ENCODE assay signal across 8 cellular contexts in the genomic region with DNA sequence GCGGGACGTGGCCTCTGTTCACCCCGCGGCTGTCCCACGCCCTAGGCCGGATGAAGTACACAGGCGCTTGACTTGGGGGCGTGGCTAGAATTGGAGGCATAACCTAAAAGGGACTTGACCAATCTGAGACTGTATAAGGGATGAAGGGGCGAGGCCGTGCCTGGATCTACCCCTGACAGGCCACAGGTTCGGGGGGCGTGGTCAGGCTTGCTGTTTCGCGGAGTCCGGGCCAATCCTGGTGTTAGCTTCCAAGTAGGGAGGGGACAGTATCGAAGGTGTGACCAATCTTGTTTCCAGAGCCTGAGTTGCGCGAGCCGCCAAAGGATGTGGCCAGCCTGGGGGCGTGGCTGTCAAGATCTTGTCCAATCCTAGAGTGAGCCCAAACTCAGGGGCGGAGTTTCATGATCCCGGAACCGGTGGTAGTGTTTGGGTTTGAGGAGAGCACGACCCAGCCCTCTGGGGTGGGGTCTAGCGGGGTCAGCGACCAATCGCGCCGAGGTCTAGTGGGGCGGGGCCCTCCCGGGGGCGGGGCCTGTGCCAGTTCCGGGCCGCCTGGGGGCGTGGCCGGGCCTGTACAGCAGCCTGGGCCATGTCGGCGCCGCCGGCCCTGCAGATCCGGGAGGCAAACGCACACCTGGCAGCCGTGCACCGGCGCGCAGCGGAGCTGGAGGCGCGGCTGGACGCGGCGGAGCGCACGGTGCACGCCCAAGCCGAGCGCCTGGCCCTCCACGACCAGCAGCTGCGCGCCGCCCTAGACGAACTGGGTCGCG. TPM values are rescaled to one million over a fixed set of nuclear protein-coding genes. Genes with fewer than 3 reads are reported as not detected.
DNase-seq lines count a peak whose midpoint lies in the region; ATAC-seq, FAIRE-seq and TF ChIP-seq lines count a peak whose summit lies in the region.

Gene VMAC, plus strand, starts transcription at position 571 of the 770 bp plus-strand sequence. Its CDS starts 19 bp downstream, at position 590.

- peaks cover 0 to 4% of the 10 kb centered on the region in 2 donors for H3K36me3 ChIP-seq in vagina

- H3K27ac ChIP-seq in vagina: peak within 1 kb of the TSS; percentile 87

- H3K4me1 ChIP-seq in vagina: peaks cover 39% of the 10 kb centered on the region

- DNase-seq in GM18507 (ENCODE audit: extremely low spot score, insufficient read length, low read depth): peak; percentile 95
- DNase-seq in NCI-H1930 (lab: John Stamatoyannopoulos, UW): peak; percentile 94 to 98
- DNase-seq in T-helper 22 cell (ENCODE audit: low read depth): peak; percentile 100
- peak; percentile 100 for DNase-seq in astrocyte of the cerebellum (ENCODE audit: low read depth)
- peak; percentile 98 for DNase-seq in hepatic stellate cell (ENCODE audit: low spot score)
- peak; percentile 100 for DNase-seq in putamen (ENCODE audit: low spot score)
- DNase-seq in vagina (ENCODE audit: extremely low spot score in 2 of 2): peak; percentile 100

- H3K4me3 ChIP-seq in astrocyte of the cerebellum (ENCODE audit: low read depth, low read length) (peak within 1 kb of the TSS; percentile 100), vagina (peak within 1 kb of the TSS; percentile 77 to 78)

- TF ChIP-seq POLR2A in vagina (IDR thresholded peaks at IDR 0.05): peak in 1 of 2 donors; percentile 12

- peak; percentile 71 for ATAC-seq in HG02973 (IDR thresholded peaks at IDR 0.05; ENCODE audit: unreplicated experiment)

- no peaks in the 10 kb centered on the region for H3K27me3 ChIP-seq in vagina

- peak; percentile 100 for FAIRE-seq in GM18507 (lab: Jason Lieb, UNC)

- intact Hi-C loops in vagina (cut with DNase I): no loop called here

- in situ Hi-C loops in astrocyte of the cerebellum (cut with HindIII; ENCODE audit: low sequenced_read_pairs): no loop called here

- no peaks in the 10 kb centered on the region for H3K9me3 ChIP-seq in vagina

- TF ChIP-seq CTCF in astrocyte of the cerebellum (IDR thresholded peaks at IDR 0.05; ENCODE audit: low read depth, low read length, missing control alignments) (no peak), vagina (IDR thresholded peaks at IDR 0.05) (no peak)

RNA-seq across cellular contexts. Expression of gene VMAC, which starts in this region (rescaled TPM):
- 7.9 TPM for total RNA-seq in vagina

Comparison
In these comparisons a context has a peak if more than half of its experiments do, and no peak if none do; other contexts are left out.
1. Peak in every context shown above with its lines: DNase-seq, ATAC-seq, H3K4me3 ChIP-seq and H3K27ac ChIP-seq.